26 cellular contexts compared by ENCODE assay signal in genomic region chr6:166635556-166635955, GRCh38.
"Had no signal": no experiment of that assay in that cellular context is flagged by ENCODE, and none has a peak within 500 bp of the region (broad histone marks: within the 10 kb centered on the region; RNA-seq: fewer than 3 reads in every experiment).

No MANE protein-coding gene starts in this region.

- ATAC-seq: activated T-helper 17 cell treated with anti-CD3 and anti-CD28 coated beads, Interleukin-2, amount 50 U/mL, for 72 hours; Right ventricle myocardium inferior had no signal

- H3K27ac ChIP-seq: brain microvascular endothelial cell, cardiac muscle cell, SK-N-MC, VCaP had no signal

- H3K27ac Mint-ChIP-seq: activated CD4-positive, alpha-beta memory T cell treated with anti-CD3 and anti-CD28 coated beads, Interleukin-2, amount 10 ng/mL, durations not matched to agents 7 days and 5 days; activated CD4-positive, alpha-beta T cell treated with anti-CD3 and anti-CD28 coated beads, Interleukin-2, amount 10 ng/mL, durations not matched to agents 7 days and 5 days; activated naive CD4-positive, alpha-beta T cell treated with anti-CD3 and anti-CD28 coated beads for 36 hours; activated naive CD8-positive, alpha-beta T cell; activated T-helper 17 cell treated with anti-CD3 and anti-CD28 coated beads, Interleukin-2, amount 50 U/mL, for 72 hours; T-cell had no signal

- H3K27me3 ChIP-seq: brain microvascular endothelial cell had no signal

- H3K36me3 Mint-ChIP-seq: activated naive CD8-positive, alpha-beta T cell had no signal

- H3K9me3 Mint-ChIP-seq: activated CD4-positive, alpha-beta memory T cell treated with anti-CD3 and anti-CD28 coated beads, Interleukin-2, amount 10 ng/mL, durations not matched to agents 7 days and 5 days; activated CD4-positive, alpha-beta T cell treated with anti-CD3 and anti-CD28 coated beads, Interleukin-2, amount 10 ng/mL, durations not matched to agents 7 days and 5 days; activated naive CD4-positive, alpha-beta T cell treated with anti-CD3 and anti-CD28 coated beads for 36 hours; activated T-helper 17 cell treated with anti-CD3 and anti-CD28 coated beads, Interleukin-2, amount 50 U/mL, for 72 hours; T-cell had no signal

- H3K4me3 ChIP-seq: cardiac muscle cell, SK-N-MC had no signal

- H3K36me3 ChIP-seq: brain microvascular endothelial cell, cardiac muscle cell had no signal

- H3K4me3 Mint-ChIP-seq: activated CD4-positive, alpha-beta memory T cell treated with anti-CD3 and anti-CD28 coated beads, Interleukin-2, amount 10 ng/mL, durations not matched to agents 7 days and 5 days; activated CD4-positive, alpha-beta T cell treated with anti-CD3 and anti-CD28 coated beads, Interleukin-2, amount 10 ng/mL, durations not matched to agents 7 days and 5 days; activated naive CD4-positive, alpha-beta T cell treated with anti-CD3 and anti-CD28 coated beads for 36 hours; activated naive CD8-positive, alpha-beta T cell; activated T-helper 17 cell treated with anti-CD3 and anti-CD28 coated beads, Interleukin-2, amount 50 U/mL, for 72 hours; T-cell had no signal

- DNase-seq: activated CD4-positive, alpha-beta memory T cell treated with anti-CD3 and anti-CD28 coated beads, Interleukin-2, amount 10 ng/mL, durations not matched to agents 7 days and 5 days; activated CD4-positive, alpha-beta T cell treated with anti-CD3 and anti-CD28 coated beads, Interleukin-2, amount 10 ng/mL, durations not matched to agents 7 days and 5 days; activated CD4-positive, CD25-positive, alpha-beta regulatory T cell; activated gamma-delta T cell; activated naive CD4-positive, alpha-beta T cell treated with anti-CD3 and anti-CD28 coated beads for 36 hours; activated T-cell treated with anti-CD3 and anti-CD28 coated beads for 4 hours; activated T-cell treated with anti-CD3 and anti-CD28 coated beads, Interleukin-2, amount 50 U/mL, for 48 hours; brain microvascular endothelial cell; KG1; NCI-H1048; NCI-H1417; NCI-H1694; NCI-H2029; NCI-H2107; NCI-H2171 treated with DMSO at 0.1 percent for 48 hours; NCI-H226; NCI-H526; NCI-H774; RPMI8226 had no signal
